ENCODE assay signal across 29 cellular contexts in genomic region chr7:140153666-140154161, GRCh38. TPM values are rescaled to one million over a fixed set of nuclear protein-coding genes. Genes with fewer than 3 reads are reported as not detected.
A peak's percentile ranks its signal among the peaks of the same experiment; 100 is the strongest.
DNase-seq lines count a peak whose midpoint lies in the region; ATAC-seq and TF ChIP-seq lines count a peak whose summit lies in the region.
"Had no signal": no experiment of that assay in that cellular context is flagged by ENCODE, and none has a peak within 500 bp of the region (broad histone marks: within the 10 kb centered on the region; RNA-seq: fewer than 3 reads in every experiment).

No MANE protein-coding gene starts in this region.

- in situ Hi-C loops in gastrocnemius medialis (cut with MboI; ENCODE audit: low sequenced_read_pairs in 4 of 4): loop anchor here in 1 of 4 donors (25.0 kb wide), 1 partner anchor 391 kb away; no protein-coding TSS in a partner anchor

- no peak overlapping the region for H3K4me3 ChIP-seq in gastrocnemius medialis
- H3K4me3 ChIP-seq: ascending aorta, gastroesophageal sphincter, psoas muscle had no signal

- intact Hi-C loops in gastrocnemius medialis (cut with DNase I; ENCODE audit: low total_unique reads): loop anchor here (5.0 kb wide), 1 partner anchor 91 kb away; the partner anchor contains the start of gene PARP12

- no peaks in the 10 kb centered on the region for H3K36me3 ChIP-seq in gastrocnemius medialis
- H3K36me3 ChIP-seq: ascending aorta, gastroesophageal sphincter had no signal

- ATAC-seq in SK-N-SH treated with all-trans-retinoic acid at 6 μM for 48 hours (peak; percentile 26; the same call in 1 of the 3 replicates), gastrocnemius medialis (peak in 1 of 2 donors; percentile 67), GM21381 (IDR thresholded peaks at IDR 0.05; ENCODE audit: unreplicated experiment) (no peak)
- ATAC-seq: gastroesophageal sphincter; left colon; natural killer cell treated with Interleukin-12 subunit alpha and Interleukin-12 subunit beta and Interleukin-15 and Interleukin-18, amount 100 ng/mL, for 72 hours had no signal

- DNase-seq in NCI-H1436 treated with DMSO at 0.1 percent for 48 hours (lab: John Stamatoyannopoulos, UW) (peak; percentile 10), NCI-H1436 (lab: John Stamatoyannopoulos, UW) (no peak), GM20000 (ENCODE audit: low spot score) (peak; percentile 16), gastrocnemius medialis (peak in 1 of 2 donors; percentile 32), NCI-H524 treated with DMSO at 0.1 percent for 48 hours (lab: John Stamatoyannopoulos, UW) (no peak), glomerular visceral epithelial cell (ENCODE audit: extremely low spot score) (no peak)
- DNase-seq: activated CD4-positive, alpha-beta T cell treated with anti-CD3 and anti-CD28 coated beads, Interleukin-2, amount 50 U/mL, for 1 hour; activated CD4-positive, CD25-positive, alpha-beta regulatory T cell; activated effector memory CD4-positive, alpha-beta T cell treated with anti-CD3 and anti-CD28 coated beads, Interleukin-2, amount 50 U/mL, for 16 hours; activated T-cell treated with anti-CD3 and anti-CD28 coated beads, Interleukin-2, amount 50 U/mL, for 24 hours; HCEC 1CT; hypothalamus; left colon; NCI-H1048; NCI-H187; NCI-H226; NCI-H69; psoas muscle; stimulated activated CD4-positive, alpha-beta T cell treated with anti-CD3 and anti-CD28 coated beads, Interleukin-15, amount 100 ng/mL, for 24 hours; stimulated activated CD4-positive, alpha-beta T cell treated with anti-CD3 and anti-CD28 coated beads, Interleukin-4, amount 100 ng/mL, for 4 hours; substantia nigra; T-helper 1 cell had no signal

- H3K4me1 ChIP-seq in gastrocnemius medialis: peaks cover 79 to 83% of the 10 kb centered on the region in 2 donors
- H3K4me1 ChIP-seq: ascending aorta had no signal

- TF ChIP-seq POLR2A in gastrocnemius medialis (IDR thresholded peaks at IDR 0.05): peak in 1 of 2 donors; percentile 52

- no peaks in the 10 kb centered on the region for H3K9me3 ChIP-seq in gastrocnemius medialis
- H3K9me3 ChIP-seq: ascending aorta, gastroesophageal sphincter, psoas muscle had no signal

- peak overlapping the region; percentile 70 to 90 (median 79) for H3K27ac ChIP-seq in gastrocnemius medialis
- H3K27ac ChIP-seq: 22Rv1, ascending aorta, C4-2B, gastroesophageal sphincter had no signal

- H3K27me3 ChIP-seq in gastrocnemius medialis: no peaks in the 10 kb centered on the region
- H3K27me3 ChIP-seq: ascending aorta, gastroesophageal sphincter had no signal

- TF ChIP-seq CTCF in GM20000 (IDR thresholded peaks at IDR 0.05; ENCODE audit: extremely low read depth, missing control alignments) (no peak), gastrocnemius medialis (IDR thresholded peaks at IDR 0.05 in 4 of 5, conservative IDR thresholded peaks at IDR 0.05 in 1 of 5) (no peak)

TF ChIP-seq in SK-N-SH treated with all-trans-retinoic acid at 6 μM for 48 hours, 23 proteins besides CTCF, POLR2A, EP300 and RAD21:
- no peak for TF ChIP-seq ZNF8 (CRISPR knock-in tag; IDR thresholded peaks at IDR 0.05)
- TF ChIP-seq POU6F1 (CRISPR knock-in tag; IDR thresholded peaks at IDR 0.05; ENCODE audit: borderline replicate concordance, low read depth): no peak
- 0 out of 2 replicates have a peak, but pooled peaks have one; percentile 7 for TF ChIP-seq CREB5 (CRISPR knock-in tag; IDR thresholded peaks at IDR 0.05; ENCODE audit: low read depth)
- TF ChIP-seq ESRRG (CRISPR knock-in tag; IDR thresholded peaks at IDR 0.05): no peak
- no peak for TF ChIP-seq ARNTL (CRISPR knock-in tag; IDR thresholded peaks at IDR 0.05; ENCODE audit: borderline replicate concordance, low read depth)
- no peak for TF ChIP-seq BACH2 (CRISPR knock-in tag; IDR thresholded peaks at IDR 0.05; ENCODE audit: borderline replicate concordance)
- no peak for TF ChIP-seq OSR1 (CRISPR knock-in tag; IDR thresholded peaks at IDR 0.05)
- TF ChIP-seq TSHZ2 (CRISPR knock-in tag; IDR thresholded peaks at IDR 0.05): peak; percentile 70
- no peak for TF ChIP-seq ZC3H10 (CRISPR knock-in tag; IDR thresholded peaks at IDR 0.05)
- TF ChIP-seq SNAI2 (CRISPR knock-in tag; IDR thresholded peaks at IDR 0.05): peak; percentile 75; the same call in 1 of the 2 replicates
- no peak for TF ChIP-seq PPARA (CRISPR knock-in tag; IDR thresholded peaks at IDR 0.05; ENCODE audit: borderline replicate concordance)
- TF ChIP-seq ZNF565 (CRISPR knock-in tag; conservative IDR thresholded peaks at IDR 0.05; ENCODE audit: low read depth): no peak
- no peak for TF ChIP-seq ZFP3 (CRISPR knock-in tag; IDR thresholded peaks at IDR 0.05)
- TF ChIP-seq ZNF70 (CRISPR knock-in tag; IDR thresholded peaks at IDR 0.05): no peak
- TF ChIP-seq CSRNP3 (CRISPR knock-in tag; IDR thresholded peaks at IDR 0.05): 0 out of 2 replicates have a peak, but pooled peaks have one; percentile 19
- TF ChIP-seq GLIS3 (CRISPR knock-in tag; IDR thresholded peaks at IDR 0.05): no peak
- no peak for TF ChIP-seq RARB (CRISPR knock-in tag; IDR thresholded peaks at IDR 0.05)
- peak; percentile 82 for TF ChIP-seq ISL1 (CRISPR knock-in tag; IDR thresholded peaks at IDR 0.05)
- no peak for TF ChIP-seq ZFP30 (CRISPR knock-in tag; IDR thresholded peaks at IDR 0.05)
- no peak for TF ChIP-seq TOX (CRISPR knock-in tag; IDR thresholded peaks at IDR 0.05; ENCODE audit: borderline replicate concordance)

RNA-seq across cellular contexts. Expression of gene KDM7A, which starts 23.1 kb away (rescaled TPM):
- total RNA-seq in gastrocnemius medialis: 100 to 1,000 TPM in 1 of 4 donors, 10 to 100 TPM in 3; 59.0 to 108 (median 66.9) TPM

Comparison
In these comparisons a context has a peak if more than half of its experiments do, and no peak if none do; other contexts are left out.
1. DNase-seq: peak in NCI-H1436 treated with DMSO at 0.1 percent for 48 hours (single experiment) and GM20000 (single experiment); none in NCI-H1436 (single experiment), NCI-H524 treated with DMSO at 0.1 percent for 48 hours (single experiment) and glomerular visceral epithelial cell (single experiment).